ENCODE assay signal across 11 cellular contexts in genomic region chrX:101208152-101208905, GRCh38. TPM values are rescaled to one million over a fixed set of nuclear protein-coding genes. Genes with fewer than 3 reads are reported as not detected.
DNase-seq lines count a peak whose midpoint lies in the region; ATAC-seq and TF ChIP-seq lines count a peak whose summit lies in the region.
"Had no signal": no experiment of that assay in that cellular context is flagged by ENCODE, and none has a peak within 500 bp of the region (broad histone marks: within the 10 kb centered on the region; RNA-seq: fewer than 3 reads in every experiment).

No MANE protein-coding gene starts in this region.

- POLR2A ChIA-PET in T-cell (lab: Charles Lee) = no interaction called here

- no peaks in the 10 kb centered on the region for H3K79me2 ChIP-seq in osteoblast (ENCODE audit: insufficient read depth, low read length)

- H3K27ac ChIP-seq in osteoblast (ENCODE audit: low read depth, low read length) = peak overlapping the region; percentile 25
- H3K27ac ChIP-seq: SJSA1 had no signal

- no peaks in the 10 kb centered on the region for H3K27me3 Mint-ChIP-seq in T-cell

- peak overlapping the region; percentile 37 to 59 for H3K27ac Mint-ChIP-seq in T-cell
- H3K27ac Mint-ChIP-seq: HFFc6 had no signal

- no peak for DNase-seq in activated CD4-positive, CD25-positive, alpha-beta regulatory T cell treated with anti-CD3 and anti-CD28 coated beads, Interleukin-2, amount 50 U/mL, for 72 hours
- DNase-seq in T-cell (no peak), osteoblast (ENCODE audit: insufficient read length, low spot score, missing footprints) (no peak), NOMO-1 (lab: John Stamatoyannopoulos, UW; ENCODE audit: unreplicated experiment in 2 of 2) (no peak)
- DNase-seq: HFFc6, NCI-H146 had no signal

- H3K4me3 ChIP-seq in osteoblast (ENCODE audit: insufficient read depth, low read length) = no peak overlapping the region
- H3K4me3 ChIP-seq: SJSA1 had no signal

- no peak for TF ChIP-seq CTCF in osteoblast (IDR thresholded peaks at IDR 0.05; ENCODE audit: extremely low read depth, low read depth, low read length)

- H3K27me3 ChIP-seq in osteoblast (ENCODE audit: insufficient read depth, low read length) = peaks cover 8% of the 10 kb centered on the region
- H3K27me3 ChIP-seq: SJSA1 had no signal

- H4K20me1 ChIP-seq in osteoblast (ENCODE audit: insufficient read depth, low read length) = no peaks in the 10 kb centered on the region

- H3K36me3 Mint-ChIP-seq in T-cell = no peaks in the 10 kb centered on the region

- peak overlapping the region; percentile 34 for H3K4me2 ChIP-seq in osteoblast (ENCODE audit: insufficient read depth, low read length)

- H3K4me1 ChIP-seq in osteoblast (ENCODE audit: insufficient read depth, low read length) = peaks cover 12% of the 10 kb centered on the region

- CTCF ChIA-PET in T-cell (lab: Charles Lee) = no interaction called here

- no peaks in the 10 kb centered on the region for H3K9me3 Mint-ChIP-seq in T-cell
- H3K9me3 Mint-ChIP-seq: HFFc6 had no signal

- H2AFZ ChIP-seq in osteoblast (ENCODE audit: low read length) = peak overlapping the region; percentile 49

- H3K4me3 Mint-ChIP-seq in T-cell = peak overlapping the region in 1 of 3 donors; percentile 23
- H3K4me3 Mint-ChIP-seq: HFFc6 had no signal

- H3K36me3 ChIP-seq in osteoblast (ENCODE audit: insufficient read depth, low read length) = no peaks in the 10 kb centered on the region
- H3K36me3 ChIP-seq: SJSA1 had no signal

- peak; percentile 62 to 66 for ATAC-seq in activated CD4-positive, CD25-positive, alpha-beta regulatory T cell treated with anti-CD3 and anti-CD28 coated beads, Interleukin-2, amount 50 U/mL, for 24 hours
- ATAC-seq in HG02588 (IDR thresholded peaks at IDR 0.05; ENCODE audit: unreplicated experiment) (peak; percentile 60), T-cell (replicated peaks in 1 of 4) (peak in 3 of 4 experiments; percentile 34 to 47 (median 40)), GM19467 (IDR thresholded peaks at IDR 0.05; ENCODE audit: unreplicated experiment) (no peak), HG03196 (IDR thresholded peaks at IDR 0.05; ENCODE audit: unreplicated experiment) (no peak)

- H3K9me3 ChIP-seq in osteoblast (ENCODE audit: low read depth, low read length) = no peaks in the 10 kb centered on the region
- H3K9me3 ChIP-seq: SJSA1 had no signal

- peaks cover 11 to 16% (median 13%) of the 10 kb centered on the region in 3 donors for H3K4me1 Mint-ChIP-seq in T-cell

RNA-seq across cellular contexts. Expression of gene DRP2, which starts 11.3 kb away (rescaled TPM):
- total RNA-seq in T-cell (under 1 TPM; 0.07 to 0.28 (median 0.13) TPM), osteoblast (0.59 and 0.72 TPM in 2 replicates)

Comparison
In these comparisons a context has a peak if more than half of its experiments do, and no peak if none do; other contexts are left out.
1. ATAC-seq: peak in activated CD4-positive, CD25-positive, alpha-beta regulatory T cell treated with anti-CD3 and anti-CD28 coated beads, Interleukin-2, amount 50 U/mL, for 24 hours (2 of 2), HG02588 (single experiment) and T-cell (3 of 4); none in GM19467 (single experiment) and HG03196 (single experiment).